ENCODE assay signal across 8 cellular contexts in the genomic region with DNA sequence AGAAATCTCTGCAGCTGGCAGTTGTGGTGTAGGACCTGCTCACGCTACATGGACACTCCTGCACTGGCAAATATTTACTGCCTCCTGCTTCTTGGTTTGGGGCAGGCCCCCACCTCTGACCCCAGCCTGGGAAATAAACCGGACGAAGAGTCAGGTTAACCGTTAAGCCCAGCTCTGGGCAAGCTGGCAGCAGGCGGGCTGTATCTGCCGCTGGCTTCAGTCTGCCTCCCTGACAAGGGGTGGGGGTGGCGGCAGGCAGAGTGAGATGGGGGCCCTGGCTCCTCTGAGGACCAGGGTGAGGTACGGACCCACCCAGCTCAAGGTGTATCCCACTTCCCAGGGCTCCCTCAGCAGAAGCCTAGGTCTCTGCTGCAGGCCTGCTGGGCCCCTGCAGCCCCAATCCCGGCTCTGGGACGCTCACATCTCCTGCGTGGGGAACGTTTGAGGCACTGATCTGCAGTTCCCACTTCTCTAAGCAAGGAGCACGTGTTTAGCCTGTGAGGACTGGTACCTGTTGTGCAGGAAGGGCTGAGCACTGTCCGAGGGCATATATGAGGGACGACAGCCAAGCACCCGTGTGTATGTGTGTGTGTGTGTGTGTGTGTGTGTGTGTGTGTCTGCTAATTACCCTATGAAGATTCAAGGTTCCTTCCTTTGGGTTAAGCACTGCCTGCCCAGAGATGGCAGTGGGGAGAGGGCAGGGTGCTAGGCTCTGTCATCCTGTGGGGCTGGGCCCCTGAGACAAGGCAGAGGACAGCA. TPM values are rescaled to one million over a fixed set of nuclear protein-coding genes. Genes with fewer than 3 reads are reported as not detected.
A peak's percentile ranks its signal among the peaks of the same experiment; 100 is the strongest.
DNase-seq lines count a peak whose midpoint lies in the region; ATAC-seq lines count a peak whose summit lies in the region.
"Had no signal": no experiment of that assay in that cellular context is flagged by ENCODE, and none has a peak within 500 bp of the region (broad histone marks: within the 10 kb centered on the region; RNA-seq: fewer than 3 reads in every experiment).

No MANE protein-coding gene starts in this region.

- H3K4me3 Mint-ChIP-seq in T-cell, result peak overlapping the region; percentile 21 to 54 (median 24)

- H3K27me3 Mint-ChIP-seq in T-cell, result peaks cover 0 to 7% of the 10 kb centered on the region in 2 donors

- POLR2A ChIA-PET in T-cell (lab: Charles Lee), result no interaction called here

- H3K4me1 Mint-ChIP-seq in T-cell, result peaks cover 6% of the 10 kb centered on the region in 3 donors

- CTCF ChIA-PET in T-cell (lab: Charles Lee), result no interaction called here

- no peak overlapping the region for H3K4me3 ChIP-seq in H7 (ENCODE audit: insufficient read depth, low read depth, low read length)

- no peaks in the 10 kb centered on the region for H3K27me3 ChIP-seq in H7 (ENCODE audit: control insufficient read depth, insufficient read depth, low read length)

- H3K36me3 Mint-ChIP-seq in T-cell, result no peaks in the 10 kb centered on the region

- no peaks in the 10 kb centered on the region for H3K36me3 ChIP-seq in H7 (replicated peaks; ENCODE audit: control insufficient read depth, insufficient read depth, low read length)

- DNase-seq in H7, result peak; percentile 52
- DNase-seq in T-cell, result no peak
- peak; percentile 58 for DNase-seq in islet precursor cell
- DNase-seq in sciatic nerve (ENCODE audit: low spot score), result no peak
- DNase-seq in medulla oblongata (ENCODE audit: extremely low spot score), result no peak
- DNase-seq: NCI-H226 had no signal

- no peak overlapping the region for H3K27ac Mint-ChIP-seq in T-cell

- ATAC-seq in T-cell (replicated peaks in 1 of 4) (no peak), sciatic nerve (peak; percentile 1), HG03442 (IDR thresholded peaks at IDR 0.05; ENCODE audit: unreplicated experiment) (no peak), HG02852 (IDR thresholded peaks at IDR 0.05; ENCODE audit: unreplicated experiment) (no peak)

- intact Hi-C loops in sciatic nerve (cut with DNase I), result no loop called here

- no peaks in the 10 kb centered on the region for H3K9me3 Mint-ChIP-seq in T-cell

RNA-seq across cellular contexts. Expression of a gene that starts 1.1 kb away (rescaled TPM):
- 18.8 and 20.5 TPM in 2 replicates for total RNA-seq in H7 (2014; rRNA removed; shearing (Covaris generic))
- total RNA-seq in T-cell (under 1 TPM in 3 of 5 donors, not detected in 2; 0.47 to 0.72 (median 0.54) TPM), sciatic nerve (17.5 TPM)

RNA-seq across cellular contexts. Expression of a gene that starts 9.0 kb away (rescaled TPM):
- total RNA-seq in H7 (2014; rRNA removed; shearing (Covaris generic)), result 20.7 and 24.6 TPM in 2 replicates
- total RNA-seq in T-cell (10 to 100 TPM; 11.8 to 30.6 (median 19.8) TPM), sciatic nerve (9.0 TPM)

RNA-seq across cellular contexts. Expression of a gene that starts 38.2 kb away (rescaled TPM):
- 159 and 166 TPM in 2 replicates for total RNA-seq in H7 (2014; rRNA removed; shearing (Covaris generic))
- total RNA-seq in T-cell (10 to 100 TPM; 36.5 to 80.2 (median 68.7) TPM), sciatic nerve (48.2 TPM)

RNA-seq across cellular contexts. Expression of a gene that starts 39.1 kb away (rescaled TPM):
- total RNA-seq in H7 (2014; rRNA removed; shearing (Covaris generic)), result 188 and 209 TPM in 2 replicates
- total RNA-seq in T-cell (10 to 100 TPM; 51.2 to 81.8 (median 73.0) TPM), sciatic nerve (61.2 TPM)

Comparison
In these comparisons a context has a peak if more than half of its experiments do, and no peak if none do; other contexts are left out.
1. DNase-seq: peak in H7 (single experiment) and islet precursor cell (single experiment); none in T-cell (0 of 34), sciatic nerve (single experiment) and medulla oblongata (single experiment).
2. RNA of a gene that starts 1.1 kb away (total RNA-seq): 18.8 to 20.5 TPM in H7 and 17.5 TPM in sciatic nerve (single experiment); 0.47 to 0.72 TPM in T-cell; every median in the first group is over 10 times any median in the second.